1 cellular context compared by ENCODE assay signal in genomic region chr2:232523682-232524597, GRCh38.
A peak's percentile ranks its signal among the peaks of the same experiment; 100 is the strongest.
TF ChIP-seq lines count a peak whose summit lies in the region.

No MANE protein-coding gene starts in this region.

TF ChIP-seq in K562, 482 proteins besides CTCF, POLR2A, EP300 and RAD21:
- no peak for TF ChIP-seq TARDBP (IDR thresholded peaks at IDR 0.05)
- TF ChIP-seq NRF1 (conservative IDR thresholded peaks at IDR 0.05 in 1 of 2, IDR thresholded peaks at IDR 0.05 in 1 of 2): peak; percentile 41 to 54; a peak in 3 of 4 replicates
- peak; percentile 47 to 65; a peak in 1 of 4 replicates for TF ChIP-seq UBTF (IDR thresholded peaks at IDR 0.05; ENCODE audit: borderline replicate concordance in 1 of 2, low read depth in 2 of 2, low read length in 2 of 2)
- no peak for TF ChIP-seq ZNF639 (CRISPR knock-in tag; conservative IDR thresholded peaks at IDR 0.05 in 1 of 2, IDR thresholded peaks at IDR 0.05 in 1 of 2)
- 0 out of 2 replicates have a peak, but pooled peaks have one; percentile 29 for TF ChIP-seq RB1 (IDR thresholded peaks at IDR 0.05; ENCODE audit: low read depth)
- peak; percentile 22 for TF ChIP-seq CTCFL (IDR thresholded peaks at IDR 0.05; ENCODE audit: borderline replicate concordance, insufficient read depth, low read depth, low read length, poor library complexity, severe bottlenecking)
- TF ChIP-seq GTF2F1 (IDR thresholded peaks at IDR 0.05; ENCODE audit: low read depth, low read length): no peak
- 0 out of 2 replicates have a peak, but pooled peaks have one; percentile 33 for TF ChIP-seq BCOR (IDR thresholded peaks at IDR 0.05)
- TF ChIP-seq ZZZ3 (IDR thresholded peaks at IDR 0.05): no peak
- TF ChIP-seq ZNF217 (CRISPR knock-in tag; IDR thresholded peaks at IDR 0.05): no peak
- TF ChIP-seq SRSF3 (IDR thresholded peaks at IDR 0.05; ENCODE audit: insufficient read depth, low read length): no peak
- no peak for TF ChIP-seq BRD4 (IDR thresholded peaks at IDR 0.05)
- TF ChIP-seq RFX5 (IDR thresholded peaks at IDR 0.05; ENCODE audit: low read depth, low read length): no peak
- TF ChIP-seq CXXC5 (CRISPR knock-in tag; IDR thresholded peaks at IDR 0.05): 0 out of 2 replicates have a peak, but pooled peaks have one; percentile 25
